ENCODE assay signal across 15 cellular contexts in the genomic region with DNA sequence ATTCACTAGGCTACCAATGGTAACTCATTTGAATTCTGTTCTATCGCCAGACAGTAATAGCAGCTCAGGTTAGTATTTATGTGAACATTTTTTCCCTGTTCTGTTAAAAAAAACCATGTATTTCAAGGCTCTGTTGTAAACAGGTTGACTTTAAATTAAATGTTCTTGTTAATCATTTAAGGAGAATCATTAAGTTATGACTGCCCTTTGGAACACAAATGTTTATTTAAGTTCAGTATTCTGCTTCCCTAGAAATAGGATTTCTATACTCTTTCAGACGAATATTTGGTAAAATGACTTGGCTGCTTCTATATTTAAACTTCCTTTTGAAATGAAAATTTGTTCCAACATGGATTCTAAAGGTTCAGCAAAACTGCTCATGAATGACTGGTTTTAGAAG. TPM values are rescaled to one million over a fixed set of nuclear protein-coding genes. Genes with fewer than 3 reads are reported as not detected.
DNase-seq lines count a peak whose midpoint lies in the region; ATAC-seq and TF ChIP-seq lines count a peak whose summit lies in the region.
"Had no signal": no experiment of that assay in that cellular context is flagged by ENCODE, and none has a peak within 500 bp of the region (broad histone marks: within the 10 kb centered on the region; RNA-seq: fewer than 3 reads in every experiment).

No MANE protein-coding gene starts in this region.

- H3K36me3 ChIP-seq in Caco-2 (ENCODE audit: control insufficient read depth, insufficient read depth, low read length): no peaks in the 10 kb centered on the region
- no peaks in the 10 kb centered on the region for H3K36me3 ChIP-seq in hepatocyte (replicated peaks; ENCODE audit: insufficient read depth, low read depth)
- H3K36me3 ChIP-seq in right lobe of liver: no peaks in the 10 kb centered on the region
- H3K36me3 ChIP-seq in gastroesophageal sphincter: peaks cover 0 to 46% of the 10 kb centered on the region in 2 donors

- peak; percentile 60 to 86 (median 80) for ATAC-seq in right lobe of liver
- ATAC-seq in HG02981 (IDR thresholded peaks at IDR 0.05; ENCODE audit: unreplicated experiment): no peak
- no peak for ATAC-seq in gastroesophageal sphincter
- ATAC-seq: GM23338 had no signal

- H3K27me3 ChIP-seq in Caco-2 (replicated peaks; ENCODE audit: control insufficient read depth, insufficient read depth, low read length) (no peaks in the 10 kb centered on the region), hepatocyte (no peaks in the 10 kb centered on the region), right lobe of liver (no peaks in the 10 kb centered on the region), gastroesophageal sphincter (no peaks in the 10 kb centered on the region)
- H3K27me3 ChIP-seq: BLaER1 treated with 17β-estradiol and CSF1 and Interleukin-3, amounts not matched to agents 10 nM and 100 nM had no signal

- TF ChIP-seq POLR2A in right lobe of liver (IDR thresholded peaks at IDR 0.05) (no peak), gastroesophageal sphincter (IDR thresholded peaks at IDR 0.05) (no peak)

- H3K27me3 Mint-ChIP-seq in Caco-2 (ENCODE audit: insufficient read depth, unreplicated experiment): no peaks in the 10 kb centered on the region
- no peaks in the 10 kb centered on the region for H3K27me3 Mint-ChIP-seq in progenitor cell of endocrine pancreas
- no peaks in the 10 kb centered on the region for H3K27me3 Mint-ChIP-seq in activated CD4-positive, alpha-beta memory T cell treated with anti-CD3 and anti-CD28 coated beads for 36 hours
- H3K27me3 Mint-ChIP-seq: CD4-positive, CD25-positive, alpha-beta regulatory T cell had no signal

- H3K4me3 Mint-ChIP-seq in Caco-2 (ENCODE audit: unreplicated experiment) (no peak overlapping the region), progenitor cell of endocrine pancreas (ENCODE audit: low read depth) (no peak overlapping the region)
- no peak overlapping the region for H3K4me3 Mint-ChIP-seq in activated CD4-positive, alpha-beta memory T cell treated with anti-CD3 and anti-CD28 coated beads for 36 hours
- H3K4me3 Mint-ChIP-seq: CD4-positive, CD25-positive, alpha-beta regulatory T cell; GM23338 had no signal

- no peak for TF ChIP-seq EP300 in gastroesophageal sphincter (IDR thresholded peaks at IDR 0.05)

- no TSS peak for BruUV-seq in Caco-2 (replicated peaks; lab: Mats Ljungman, UMichigan)

- CTCF ChIA-PET in Caco-2 (lab: Charles Lee): no interaction called here
- CTCF ChIA-PET in activated CD4-positive, alpha-beta memory T cell treated with anti-CD3 and anti-CD28 coated beads for 36 hours (lab: Charles Lee): no interaction called here

- H3K4me2 ChIP-seq in hepatocyte: peak overlapping the region; percentile 23
- H3K4me2 ChIP-seq: BLaER1 treated with 17β-estradiol and CSF1 and Interleukin-3, amounts not matched to agents 10 nM and 100 nM; GM23338 had no signal

- no peaks in the 10 kb centered on the region for H3K9me2 ChIP-seq in hepatocyte (replicated peaks; ENCODE audit: insufficient read depth)

- no peaks in the 10 kb centered on the region for H3K79me2 ChIP-seq in hepatocyte

- POLR2A ChIA-PET in Caco-2 (lab: Charles Lee): no interaction called here
- POLR2A ChIA-PET in activated CD4-positive, alpha-beta memory T cell treated with anti-CD3 and anti-CD28 coated beads for 36 hours (lab: Charles Lee): no interaction called here

- no peak for TF ChIP-seq CTCF in Caco-2 (IDR thresholded peaks at IDR 0.05; ENCODE audit: insufficient read depth in 1 of 2, low read depth in 1 of 2, low read length in 1 of 2, severe bottlenecking in 1 of 2, unreplicated experiment in 1 of 2)
- TF ChIP-seq CTCF in hepatocyte (IDR thresholded peaks at IDR 0.05; ENCODE audit: poor library complexity): no peak
- no peak for TF ChIP-seq CTCF in right lobe of liver (IDR thresholded peaks at IDR 0.05)
- TF ChIP-seq CTCF in progenitor cell of endocrine pancreas (IDR thresholded peaks at IDR 0.05; ENCODE audit: unreplicated experiment): no peak
- TF ChIP-seq CTCF in gastroesophageal sphincter (IDR thresholded peaks at IDR 0.05): no peak

- H3K4me3 ChIP-seq in Caco-2 (ENCODE audit: low read depth, low read length) (no peak overlapping the region), hepatocyte (no peak overlapping the region), right lobe of liver (no peak overlapping the region), gastroesophageal sphincter (no peak overlapping the region)
- H3K4me3 ChIP-seq: BLaER1 treated with 17β-estradiol and CSF1 and Interleukin-3, amounts not matched to agents 10 nM and 100 nM; GM23338 had no signal

- peaks cover 59% of the 10 kb centered on the region for H3K9me3 Mint-ChIP-seq in Caco-2 (ENCODE audit: unreplicated experiment)
- peaks cover 37% of the 10 kb centered on the region for H3K9me3 Mint-ChIP-seq in progenitor cell of endocrine pancreas (ENCODE audit: low read depth)
- peaks cover 34% of the 10 kb centered on the region for H3K9me3 Mint-ChIP-seq in activated CD4-positive, alpha-beta memory T cell treated with anti-CD3 and anti-CD28 coated beads for 36 hours

- DNase-seq in Caco-2 (no peak), hepatocyte (ENCODE audit: low spot score) (no peak), right lobe of liver (no peak), progenitor cell of endocrine pancreas (ENCODE audit: low spot score, unreplicated experiment) (no peak), SK-N-DZ (ENCODE audit: low spot score) (no peak)
- DNase-seq in activated CD4-positive, alpha-beta memory T cell treated with anti-CD3 and anti-CD28 coated beads for 36 hours: no peak
- DNase-seq: ACHN; Calu3; CD4-positive, CD25-positive, alpha-beta regulatory T cell; DMS 273 treated with DMSO at 0.1 percent for 48 hours; H7 had no signal

- H3K4me1 Mint-ChIP-seq in Caco-2 (ENCODE audit: low read depth, unreplicated experiment): peaks cover 7% of the 10 kb centered on the region
- H3K4me1 Mint-ChIP-seq in progenitor cell of endocrine pancreas (ENCODE audit: low read depth): peaks cover 10% of the 10 kb centered on the region
- no peaks in the 10 kb centered on the region for H3K4me1 Mint-ChIP-seq in activated CD4-positive, alpha-beta memory T cell treated with anti-CD3 and anti-CD28 coated beads for 36 hours (ENCODE audit: low read depth)
- H3K4me1 Mint-ChIP-seq: CD4-positive, CD25-positive, alpha-beta regulatory T cell; GM23338 had no signal

- H4K20me1 ChIP-seq in hepatocyte (ENCODE audit: insufficient read depth, poor library complexity, severe bottlenecking): no peaks in the 10 kb centered on the region
- H4K20me1 ChIP-seq: BLaER1 treated with 17β-estradiol and CSF1 and Interleukin-3, amounts not matched to agents 10 nM and 100 nM had no signal

- H3K36me3 Mint-ChIP-seq in Caco-2 (ENCODE audit: insufficient read depth, unreplicated experiment): no peaks in the 10 kb centered on the region
- peaks cover 48% of the 10 kb centered on the region for H3K36me3 Mint-ChIP-seq in progenitor cell of endocrine pancreas (ENCODE audit: insufficient read depth)
- peaks cover 37% of the 10 kb centered on the region for H3K36me3 Mint-ChIP-seq in activated CD4-positive, alpha-beta memory T cell treated with anti-CD3 and anti-CD28 coated beads for 36 hours

- intact Hi-C loops in Caco-2 (cut with micrococcal nuclease; ENCODE audit: unreplicated experiment) (no loop called here), right lobe of liver (cut with DNase I) (no loop called here)
- intact Hi-C loops in activated CD4-positive, alpha-beta memory T cell treated with anti-CD3 and anti-CD28 coated beads for 36 hours (cut with micrococcal nuclease): no loop called here

- H3K27ac ChIP-seq in hepatocyte: peak overlapping the region; percentile 41
- peak overlapping the region; percentile 55 to 58 (median 57) for H3K27ac ChIP-seq in right lobe of liver
- no peak overlapping the region for H3K27ac ChIP-seq in gastroesophageal sphincter
- H3K27ac ChIP-seq: BLaER1 treated with 17β-estradiol and CSF1 and Interleukin-3, amounts not matched to agents 10 nM and 100 nM had no signal

- H3K4me1 ChIP-seq in Caco-2: peaks cover 24% of the 10 kb centered on the region
- H3K4me1 ChIP-seq in hepatocyte (ENCODE audit: insufficient read depth): peaks cover 15% of the 10 kb centered on the region
- peaks cover 0 to 19% (median 8%) of the 10 kb centered on the region in 4 donors for H3K4me1 ChIP-seq in right lobe of liver
- H3K4me1 ChIP-seq in gastroesophageal sphincter: no peaks in the 10 kb centered on the region

- H3K27ac Mint-ChIP-seq in Caco-2 (ENCODE audit: unreplicated experiment) (peak overlapping the region; percentile 78), progenitor cell of endocrine pancreas (peak overlapping the region; percentile 56)
- no peak overlapping the region for H3K27ac Mint-ChIP-seq in activated CD4-positive, alpha-beta memory T cell treated with anti-CD3 and anti-CD28 coated beads for 36 hours
- H3K27ac Mint-ChIP-seq: CD4-positive, CD25-positive, alpha-beta regulatory T cell; GM23338 had no signal

- 75% methylated on average over 2 of the region's 2 CpGs for WGBS in hepatocyte (ENCODE audit: low lambda C conversion rate, missing lambda C conversion rate)
- WGBS in right lobe of liver (ENCODE audit: insufficient coverage, low coverage, low lambda C conversion rate, missing lambda C conversion rate): 22% methylated on average over 2 of the region's 2 CpGs
- 71 to 100% methylated on average over 1 to 2 of the region's 2 CpGs for WGBS in gastroesophageal sphincter (ENCODE audit: low coverage in 1 of 2), 2 donors

- H2AFZ ChIP-seq in hepatocyte: no peak overlapping the region
- H2AFZ ChIP-seq: GM23338 had no signal

- peaks cover 39% of the 10 kb centered on the region for H3K9me3 ChIP-seq in Caco-2
- peaks cover 7% of the 10 kb centered on the region for H3K9me3 ChIP-seq in hepatocyte (ENCODE audit: low read depth)
- peaks cover 0 to 21% (median 3%) of the 10 kb centered on the region in 4 donors for H3K9me3 ChIP-seq in right lobe of liver
- H3K9me3 ChIP-seq in gastroesophageal sphincter: peaks cover 0 to 29% (median 7%) of the 10 kb centered on the region in 3 donors

RNA-seq across cellular contexts. Expression of a gene that starts 13.1 kb away (rescaled TPM):
- 15.4 and 16.9 TPM in 2 replicates for total RNA-seq in Caco-2 (2022)
- total RNA-seq in hepatocyte: 50.7 and 57.4 TPM in 2 replicates
- 25.7 and 29.2 TPM in 2 replicates for polyA plus RNA-seq in hepatocyte
- 10 to 100 TPM; 11.5 to 24.7 (median 17.3) TPM for total RNA-seq in right lobe of liver
- total RNA-seq in progenitor cell of endocrine pancreas: 18.1 and 20.9 TPM in 2 replicates
- polyA plus RNA-seq in SK-N-DZ (2014; cell fraction: cytosol; rRNA removed): 4.4 and 8.9 TPM in 2 replicates
- polyA plus RNA-seq in SK-N-DZ (2014; cell fraction: nucleus; rRNA removed): 14.7 and 19.6 TPM in 2 replicates
- 1 to 10 TPM; 8.5 to 9.6 TPM for total RNA-seq in activated CD4-positive, alpha-beta memory T cell treated with anti-CD3 and anti-CD28 coated beads for 36 hours
- total RNA-seq in gastroesophageal sphincter: 10 to 100 TPM; 12.0 to 20.7 (median 12.7) TPM

Comparison
In these comparisons a context has a peak if more than half of its experiments do, and no peak if none do; other contexts are left out.
1. H3K27ac ChIP-seq: peak in hepatocyte (single experiment) and right lobe of liver (3 of 3); none in gastroesophageal sphincter (0 of 4).
2. ATAC-seq: peak in right lobe of liver (4 of 4); none in HG02981 (single experiment) and gastroesophageal sphincter (single experiment).